Comparison of ENCODE assay signal across 19 cellular contexts in the genomic region with DNA sequence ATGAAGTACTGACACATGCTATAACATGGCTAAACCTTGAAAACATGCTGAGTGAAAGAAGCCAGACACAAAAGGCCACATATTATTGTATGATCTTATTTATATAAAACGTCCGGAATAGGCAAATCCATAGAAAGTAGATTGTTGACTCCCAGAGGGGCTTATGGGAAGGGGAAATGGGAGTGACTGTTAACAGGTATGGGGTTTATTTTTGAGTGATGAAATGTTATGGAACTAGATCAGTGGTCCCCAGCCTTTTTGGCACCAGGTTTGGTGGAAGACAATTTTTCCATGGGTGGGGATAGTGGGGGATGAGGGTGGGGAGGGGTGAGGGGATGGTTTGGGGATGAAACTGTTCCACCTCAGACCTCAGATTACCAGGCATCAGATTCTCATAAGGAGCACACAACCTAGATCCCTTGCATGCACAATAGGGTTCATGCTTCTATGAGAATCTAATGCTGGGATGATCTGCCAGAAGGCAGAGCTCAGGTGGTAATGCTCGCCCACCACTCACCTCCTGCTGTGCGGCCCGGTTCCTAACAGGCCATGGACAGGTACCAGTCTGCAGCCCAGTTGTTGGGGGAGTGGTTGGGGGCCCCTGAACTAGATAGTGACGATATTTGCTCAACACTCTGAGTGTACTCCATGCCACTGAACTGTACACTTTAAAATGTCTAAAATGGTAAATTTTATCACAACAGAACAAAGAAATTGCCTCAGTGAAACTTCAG. TPM values are rescaled to one million over a fixed set of nuclear protein-coding genes. Genes with fewer than 3 reads are reported as not detected.
A peak's percentile ranks its signal among the peaks of the same experiment; 100 is the strongest.
DNase-seq lines count a peak whose midpoint lies in the region; ATAC-seq and TF ChIP-seq lines count a peak whose summit lies in the region.
"Had no signal": no experiment of that assay in that cellular context is flagged by ENCODE, and none has a peak within 500 bp of the region (broad histone marks: within the 10 kb centered on the region; RNA-seq: fewer than 3 reads in every experiment).

No MANE protein-coding gene starts in this region.

- H2BK120ac ChIP-seq in IMR-90 (ENCODE audit: low read depth, low read length), result peak overlapping the region; percentile 66
- H2BK120ac ChIP-seq in mesenchymal stem cell (ENCODE audit: low read depth, low read length), result no peak overlapping the region

- POLR2A ChIA-PET in IMR-90 (lab: Charles Lee; ENCODE audit: unreplicated experiment), result no interaction called here

- DNase-seq in IMR-90 (no peak), brain microvascular endothelial cell (no peak), mesenchymal stem cell (no peak), thyroid gland (no peak), G401 (ENCODE audit: low spot score) (no peak), glutamatergic neuron (no peak)
- DNase-seq in activated CD8-positive, alpha-beta memory T cell treated with anti-CD3 and anti-CD28 coated beads for 24 hours, result no peak
- DNase-seq: BE2C; CD4-positive, alpha-beta T cell; EL; H7; Karpas-422; MM.1S; NCI-H1092 treated with DMSO at 0.1 percent for 48 hours; NCI-H2107; NCI-H2227 treated with DMSO at 0.1 percent for 48 hours; NCI-H524; SHP77 had no signal

- no peak overlapping the region for H2AK9ac ChIP-seq in IMR-90 (replicated peaks; ENCODE audit: low read depth, low read length, poor library complexity)

- peaks cover 16% of the 10 kb centered on the region for H3K4me1 ChIP-seq in IMR-90 (ENCODE audit: control insufficient read depth, insufficient read depth, low read length)
- peaks cover 2% of the 10 kb centered on the region for H3K4me1 ChIP-seq in mesenchymal stem cell (ENCODE audit: control insufficient read depth, insufficient read depth, low read depth, low read length)
- H3K4me1 ChIP-seq in thyroid gland, result peaks cover 17 to 24% of the 10 kb centered on the region in 2 donors
- H3K4me1 ChIP-seq: BE2C had no signal

- H4K8ac ChIP-seq in IMR-90 (ENCODE audit: low read depth in 2 of 2, low read length in 2 of 2), result peak overlapping the region; percentile 43 to 44; a peak in 2 of 4 replicates
- no peak overlapping the region for H4K8ac ChIP-seq in mesenchymal stem cell (ENCODE audit: low read length)

- peak overlapping the region in 1 of 2 experiments; percentile 94 for H2BK12ac ChIP-seq in mesenchymal stem cell (ENCODE audit: low read length in 2 of 2)

- H3K4ac ChIP-seq in IMR-90 (ENCODE audit: low read depth, low read length), result peak overlapping the region; percentile 36
- H3K4ac ChIP-seq in mesenchymal stem cell (ENCODE audit: low read depth in 1 of 2, low read length in 2 of 2), result peak overlapping the region in 1 of 2 experiments; percentile 89

- no peaks in the 10 kb centered on the region for H3K9me3 Mint-ChIP-seq in glutamatergic neuron (ENCODE audit: unreplicated experiment)
- H3K9me3 Mint-ChIP-seq: CD4-positive, alpha-beta T cell had no signal

- TF ChIP-seq RAD21 in IMR-90 (IDR thresholded peaks at IDR 0.05; ENCODE audit: low read length), result no peak

- H3K56ac ChIP-seq in IMR-90 (ENCODE audit: extremely low read depth, insufficient read depth, low read length), result no peak overlapping the region

- peak overlapping the region; percentile 97 for H2BK5ac ChIP-seq in IMR-90 (ENCODE audit: low read depth, low read length, poor library complexity, severe bottlenecking)
- no peak overlapping the region for H2BK5ac ChIP-seq in mesenchymal stem cell (ENCODE audit: low read depth, low read length, poor library complexity, severe bottlenecking)

- H4K91ac ChIP-seq in IMR-90 (ENCODE audit: insufficient read depth, low read depth, low read length), result peak overlapping the region; percentile 76
- peak overlapping the region; percentile 12 for H4K91ac ChIP-seq in mesenchymal stem cell (ENCODE audit: low read length)

- no peak overlapping the region for H3K23ac ChIP-seq in IMR-90 (ENCODE audit: low read depth, low read length)
- no peak overlapping the region for H3K23ac ChIP-seq in mesenchymal stem cell (ENCODE audit: low read length in 2 of 2)

- H3K4me3 ChIP-seq in IMR-90 (ENCODE audit: insufficient read depth, low read depth, low read length) (no peak overlapping the region), brain microvascular endothelial cell (ENCODE audit: low read depth, low read length) (no peak overlapping the region), mesenchymal stem cell (ENCODE audit: insufficient read depth in 1 of 2, low read depth in 1 of 2, low read length in 2 of 2) (no peak overlapping the region), thyroid gland (replicated peaks in 1 of 3) (no peak overlapping the region)

- H3K36me3 Mint-ChIP-seq in glutamatergic neuron (ENCODE audit: unreplicated experiment), result no peaks in the 10 kb centered on the region

- 93% methylated on average over 2 of the region's 6 CpGs; no CpG with 5 or more reads in 1 of the 2 experiments for WGBS in IMR-90 (ENCODE audit: extremely low coverage in 2 of 2, insufficient read length in 1 of 2), 2 experiments
- 96% methylated on average over 5 of the region's 6 CpGs for WGBS in mesenchymal stem cell
- WGBS in thyroid gland, 2 donors, result 84% methylated on average over 6 of the region's 6 CpGs

- CTCF ChIA-PET in IMR-90 (lab: Yijun Ruan, JAX), result no interaction called here

- peaks cover 0 to 8% of the 10 kb centered on the region in 2 experiments; a peak in 1 of 4 replicates for H3K79me1 ChIP-seq in IMR-90 (ENCODE audit: low read depth in 1 of 2, low read length in 2 of 2)
- no peaks in the 10 kb centered on the region for H3K79me1 ChIP-seq in mesenchymal stem cell (replicated peaks; ENCODE audit: low read length, poor library complexity, severe bottlenecking)

- BruUV-seq in IMR-90 (replicated peaks; lab: Mats Ljungman, UMichigan), result no TSS peak

- in situ Hi-C loops in IMR-90 (cut with MboI; ENCODE audit: low sequenced_read_pairs) (no loop called here), brain microvascular endothelial cell (cut with HindIII; ENCODE audit: low pct_ligation_motif_present, low sequenced_read_pairs) (no loop called here), G401 (cut with HindIII; ENCODE audit: low sequenced_read_pairs) (no loop called here)

- peaks cover 13% of the 10 kb centered on the region for H3K9me1 ChIP-seq in IMR-90 (ENCODE audit: insufficient read depth, low read length)

- H3K27ac ChIP-seq in IMR-90 (ENCODE audit: insufficient read depth, low read length) (peak overlapping the region; percentile 78), brain microvascular endothelial cell (peak overlapping the region; percentile 99), mesenchymal stem cell (ENCODE audit: low read length, poor library complexity, severe bottlenecking) (no peak overlapping the region), thyroid gland (peak overlapping the region in 2 of 3 donors; percentile 18 to 93)

- TF ChIP-seq CTCF in IMR-90 (conservative IDR thresholded peaks at IDR 0.05; ENCODE audit: low read depth, low read length) (no peak), brain microvascular endothelial cell (IDR thresholded peaks at IDR 0.05; ENCODE audit: low read depth, low read length, missing control alignments) (no peak), thyroid gland (IDR thresholded peaks at IDR 0.05) (no peak), glutamatergic neuron (IDR thresholded peaks at IDR 0.05; ENCODE audit: partially characterized antibody, unreplicated experiment) (no peak)

- ATAC-seq in IMR-90 (ENCODE audit: low read depth), result no peak
- ATAC-seq: Panc1 had no signal

- H3K36me3 ChIP-seq in IMR-90 (ENCODE audit: control insufficient read depth, insufficient read depth, low read length), result peaks cover 7% of the 10 kb centered on the region
- H3K36me3 ChIP-seq in brain microvascular endothelial cell (replicated peaks), result no peaks in the 10 kb centered on the region
- peaks cover 0 to 32% of the 10 kb centered on the region in 2 experiments for H3K36me3 ChIP-seq in mesenchymal stem cell (ENCODE audit: control insufficient read depth in 1 of 2, insufficient read depth in 2 of 2, low read depth in 1 of 2, low read length in 2 of 2)
- no peaks in the 10 kb centered on the region for H3K36me3 ChIP-seq in thyroid gland
- H3K36me3 ChIP-seq: BE2C had no signal

- H3K27me3 ChIP-seq in IMR-90 (ENCODE audit: control insufficient read depth, insufficient read depth, low read length) (no peaks in the 10 kb centered on the region), brain microvascular endothelial cell (replicated peaks) (no peaks in the 10 kb centered on the region), mesenchymal stem cell (ENCODE audit: control insufficient read depth in 1 of 2, insufficient read depth in 1 of 2, low read length in 2 of 2) (no peaks in the 10 kb centered on the region), thyroid gland (no peaks in the 10 kb centered on the region)
- H3K27me3 ChIP-seq: BE2C had no signal

- H3K4me2 ChIP-seq in IMR-90 (ENCODE audit: low read depth, low read length) (no peak overlapping the region), mesenchymal stem cell (ENCODE audit: low read length, poor library complexity, severe bottlenecking) (no peak overlapping the region)

- H4K5ac ChIP-seq in IMR-90 (ENCODE audit: low read depth, low read length), result peak overlapping the region; percentile 87

- intact Hi-C loops in IMR-90 (cut with micrococcal nuclease) (loop anchor here (10.0 kb wide), 1 partner anchor 150 kb away; no protein-coding TSS in a partner anchor), thyroid gland (cut with DNase I) (no loop called here)

- no peak overlapping the region for H2AFZ ChIP-seq in IMR-90 (replicated peaks; ENCODE audit: low read length, poor library complexity)
- H2AFZ ChIP-seq in mesenchymal stem cell (ENCODE audit: low read depth, low read length), result peak overlapping the region; percentile 27

- peaks cover 2% of the 10 kb centered on the region for H3K27me3 Mint-ChIP-seq in glutamatergic neuron (ENCODE audit: unreplicated experiment)

- peak overlapping the region; percentile 84 for H2AK5ac ChIP-seq in IMR-90 (ENCODE audit: low read depth, low read length)
- no peak overlapping the region for H2AK5ac ChIP-seq in mesenchymal stem cell (ENCODE audit: low read length, severe bottlenecking)

- H3K9me3 ChIP-seq in IMR-90 (ENCODE audit: control insufficient read depth, insufficient read depth, low read length), result no peaks in the 10 kb centered on the region
- no peaks in the 10 kb centered on the region for H3K9me3 ChIP-seq in mesenchymal stem cell (ENCODE audit: control insufficient read depth, low read length)
- no peaks in the 10 kb centered on the region for H3K9me3 ChIP-seq in thyroid gland
- H3K9me3 ChIP-seq: BE2C had no signal

- dilution Hi-C loops in IMR-90 (cut with HindIII; ENCODE audit: low sequenced_read_pairs, unreplicated experiment), result no loop called here

- H2BK20ac ChIP-seq in IMR-90 (ENCODE audit: low read depth, low read length), result peak overlapping the region; percentile 53; the same call in 1 of the 2 replicates

- no peak overlapping the region for H3K27ac Mint-ChIP-seq in glutamatergic neuron (ENCODE audit: unreplicated experiment)
- H3K27ac Mint-ChIP-seq: CD4-positive, alpha-beta T cell had no signal

- H3K9ac ChIP-seq in IMR-90 (ENCODE audit: low read depth, low read length) (no peak overlapping the region), mesenchymal stem cell (ENCODE audit: low read length) (no peak overlapping the region)

- no peak overlapping the region for H3K4me3 Mint-ChIP-seq in glutamatergic neuron (ENCODE audit: unreplicated experiment)
- H3K4me3 Mint-ChIP-seq: CD4-positive, alpha-beta T cell had no signal

- H3K18ac ChIP-seq in IMR-90 (ENCODE audit: low read depth, low read length), result peak overlapping the region; percentile 51
- H3K18ac ChIP-seq in mesenchymal stem cell (ENCODE audit: low read depth in 1 of 2, low read length in 2 of 2), result peak overlapping the region; percentile 7 to 94

- no peaks in the 10 kb centered on the region for H3K4me1 Mint-ChIP-seq in glutamatergic neuron (ENCODE audit: low read depth, unreplicated experiment)

- TF ChIP-seq POLR2A in IMR-90 (IDR thresholded peaks at IDR 0.05; ENCODE audit: low read depth, low read length), result no peak
- TF ChIP-seq POLR2A in thyroid gland (IDR thresholded peaks at IDR 0.05), result no peak

- peak overlapping the region; percentile 71; the same call in 1 of the 3 replicates for H2BK15ac ChIP-seq in IMR-90 (ENCODE audit: low read depth, low read length)
- H2BK15ac ChIP-seq in mesenchymal stem cell (ENCODE audit: low read depth, poor library complexity, severe bottlenecking), result no peak overlapping the region

- H3K14ac ChIP-seq in IMR-90 (replicated peaks; ENCODE audit: low read depth, low read length) (no peak overlapping the region; the same call in 1 of the 2 replicates), mesenchymal stem cell (ENCODE audit: low read length in 2 of 2) (peak overlapping the region in 1 of 2 experiments; percentile 84)

- H4K20me1 ChIP-seq in IMR-90 (ENCODE audit: insufficient read depth, low read length), result no peaks in the 10 kb centered on the region

RNA-seq across cellular contexts. Expression of a gene that starts 59.1 kb away (rescaled TPM):
- total RNA-seq in IMR-90 (2012; rRNA removed), result 164 and 214 TPM in 2 replicates
- polyA plus RNA-seq in IMR-90 (2012; rRNA removed), result 198 and 219 TPM in 2 replicates
- polyA plus RNA-seq in IMR-90 (2012; cell fraction: cytosol; rRNA removed), result 314 and 322 TPM in 2 replicates
- polyA plus RNA-seq in IMR-90 (2012; cell fraction: nucleus; rRNA removed; ENCODE audit: low replicate concordance), result 132 and 323 TPM in 2 replicates
- 351 TPM for polyA plus RNA-seq in mesenchymal stem cell (2013, experiment 1 of 2)
- 352 TPM for polyA plus RNA-seq in mesenchymal stem cell (2013, experiment 2 of 2)
- 100 to 1,000 TPM; 379 to 821 (median 437) TPM for total RNA-seq in thyroid gland
- total RNA-seq in G401 (2014; rRNA removed; shearing (Covaris generic)), result 0.18 TPM in 1 of 2 replicates, not detected in the other
- total RNA-seq in glutamatergic neuron (ENCODE audit: unreplicated experiment), result 1.2 TPM
- total RNA-seq: CD4-positive, alpha-beta T cell had no signal

Comparison
In these comparisons a context has a peak if more than half of its experiments do, and no peak if none do; other contexts are left out.
1. RNA of a gene that starts 59.1 kb away (total RNA-seq): 379 to 821 TPM in thyroid gland and 164 to 214 TPM in IMR-90; 1.2 TPM in glutamatergic neuron (single experiment) and 0.18 TPM in G401; every median in the first group is over 10 times any median in the second.